Comparison of ENCODE assay signal across 8 cellular contexts in genomic region chr4:112231779-112232713, GRCh38.
DNase-seq lines count a peak whose midpoint lies in the region; ATAC-seq lines count a peak whose summit lies in the region.

Gene AP1AR, plus strand, starts transcription at chr4:112231787. Its CDS starts 305 bp downstream, at chr4:112232092.

- peak within 1 kb of the TSS; percentile 97 for H3K27ac ChIP-seq in caudate nucleus (ENCODE audit: low read depth, low read length)

- ATAC-seq in GM18858 (IDR thresholded peaks at IDR 0.05; ENCODE audit: unreplicated experiment) (peak; percentile 35), HG03066 (IDR thresholded peaks at IDR 0.05; ENCODE audit: low read depth, unreplicated experiment) (peak; percentile 60)

- peak; percentile 79 for DNase-seq in AG08395 (ENCODE audit: low spot score)
- DNase-seq in NCI-H2196 treated with DMSO at 0.1 percent for 48 hours (lab: John Stamatoyannopoulos, UW; ENCODE audit: unreplicated experiment) = peak; percentile 14
- DNase-seq in activated CD4-positive, CD25-positive, alpha-beta regulatory T cell (lab: John Stamatoyannopoulos, UW) = peak; percentile 54 to 64 (median 62)
- peak; percentile 7 to 87 (median 67) for DNase-seq in caudate nucleus (lab: John Stamatoyannopoulos, UW)
- DNase-seq in iris pigment epithelial cell (ENCODE audit: low read depth) = peak; percentile 77
- peak; percentile 53 to 72 (median 58) for DNase-seq in stimulated activated CD4-positive, alpha-beta T cell treated with anti-CD3 and anti-CD28 coated beads, Interleukin-12 subunit alpha, Interleukin-12 subunit beta, amount 100 ng/mL, for 48 hours (ENCODE audit: low read depth in 2 of 3, low spot score in 1 of 3)

Comparison
In these comparisons a context has a peak if more than half of its experiments do, and no peak if none do; other contexts are left out.
1. Peak in every context shown above with its lines: DNase-seq, ATAC-seq and H3K27ac ChIP-seq.
2. DNase-seq: peak in every context shown above with its lines; median percentile 79 in AG08395; 77 in iris pigment epithelial cell; 67 in caudate nucleus; 62 in activated CD4-positive, CD25-positive, alpha-beta regulatory T cell; 58 in stimulated activated CD4-positive, alpha-beta T cell treated with anti-CD3 and anti-CD28 coated beads, Interleukin-12 subunit alpha, Interleukin-12 subunit beta, amount 100 ng/mL, for 48 hours; 14 in NCI-H2196 treated with DMSO at 0.1 percent for 48 hours.